Comparison of ENCODE assay signal across 11 cellular contexts in genomic region chr5:147688965-147689364, GRCh38.
DNase-seq lines count a peak whose midpoint lies in the region; ATAC-seq and TF ChIP-seq lines count a peak whose summit lies in the region.
"Had no signal": no experiment of that assay in that cellular context is flagged by ENCODE, and none has a peak within 500 bp of the region (broad histone marks: within the 10 kb centered on the region; RNA-seq: fewer than 3 reads in every experiment).

No MANE protein-coding gene starts in this region.

- no peaks in the 10 kb centered on the region for H3K9me3 ChIP-seq in BE2C
- no peaks in the 10 kb centered on the region for H3K9me3 ChIP-seq in adipocyte (ENCODE audit: control insufficient read depth, low read length)
- no peaks in the 10 kb centered on the region for H3K9me3 ChIP-seq in mucosa of descending colon
- H3K9me3 ChIP-seq: heart right ventricle had no signal

- no peaks in the 10 kb centered on the region for H3K36me3 ChIP-seq in BE2C
- H3K36me3 ChIP-seq in adipocyte (ENCODE audit: control insufficient read depth, insufficient read depth, low read length, severe bottlenecking) = no peaks in the 10 kb centered on the region
- H3K36me3 ChIP-seq in mucosa of descending colon (ENCODE audit: low read depth) = no peaks in the 10 kb centered on the region
- H3K36me3 ChIP-seq: heart right ventricle had no signal

- H3K9ac ChIP-seq in adipocyte (ENCODE audit: low read length) = peak overlapping the region; percentile 17

- DNase-seq in BE2C = peak; percentile 30
- DNase-seq in adipocyte (ENCODE audit: low read depth) = peak; percentile 50
- peak; percentile 27 for DNase-seq in fibroblast of villous mesenchyme (ENCODE audit: low read depth)
- DNase-seq in pons (ENCODE audit: low spot score) = peak; percentile 61
- DNase-seq in stimulated activated CD4-positive, alpha-beta T cell treated with anti-CD3 and anti-CD28 coated beads, Interleukin-4, amount 100 ng/mL, for 24 hours = no peak
- DNase-seq in mucosa of descending colon = no peak
- DNase-seq in stimulated activated CD4-positive, alpha-beta T cell treated with anti-CD3 and anti-CD28 coated beads, Interleukin-2, amount 100 ng/mL, for 24 hours = no peak
- DNase-seq in amniotic stem cell (lab: John Stamatoyannopoulos, UW) = no peak
- DNase-seq: activated B cell treated with CpG ODN at 0.5 μM for 24 hours, NCI-H2029 had no signal

- ATAC-seq in mucosa of descending colon = no peak

- H3K27me3 ChIP-seq in BE2C (no peaks in the 10 kb centered on the region), adipocyte (replicated peaks; ENCODE audit: control insufficient read depth, insufficient read depth, low read length) (no peaks in the 10 kb centered on the region)
- H3K27me3 ChIP-seq: heart right ventricle had no signal

- H3K4me1 ChIP-seq in BE2C (peaks cover 10% of the 10 kb centered on the region), adipocyte (ENCODE audit: control insufficient read depth, insufficient read depth, low read length) (peaks cover 42% of the 10 kb centered on the region), mucosa of descending colon (ENCODE audit: low read depth) (no peaks in the 10 kb centered on the region)

- intact Hi-C loops in mucosa of descending colon (cut with DNase I, micrococcal nuclease) = no loop called here

- H3K4me3 ChIP-seq in BE2C (ENCODE audit: low read depth, low read length) (no peak overlapping the region), adipocyte (ENCODE audit: low read length) (no peak overlapping the region), fibroblast of villous mesenchyme (ENCODE audit: low read depth, low read length) (no peak overlapping the region), mucosa of descending colon (no peak overlapping the region)
- H3K4me3 ChIP-seq: heart right ventricle had no signal

- no peak for TF ChIP-seq CTCF in BE2C (IDR thresholded peaks at IDR 0.05; ENCODE audit: low read depth, low read length)
- TF ChIP-seq CTCF in fibroblast of villous mesenchyme (IDR thresholded peaks at IDR 0.05; ENCODE audit: insufficient read depth, low read depth, low read length) = no peak
- TF ChIP-seq CTCF in mucosa of descending colon (IDR thresholded peaks at IDR 0.05) = no peak

Comparison
In these comparisons a context has a peak if more than half of its experiments do, and no peak if none do; other contexts are left out.
1. DNase-seq: peak in BE2C (single experiment), adipocyte (single experiment), fibroblast of villous mesenchyme (single experiment) and pons (single experiment); none in stimulated activated CD4-positive, alpha-beta T cell treated with anti-CD3 and anti-CD28 coated beads, Interleukin-4, amount 100 ng/mL, for 24 hours (single experiment), mucosa of descending colon (0 of 3), stimulated activated CD4-positive, alpha-beta T cell treated with anti-CD3 and anti-CD28 coated beads, Interleukin-2, amount 100 ng/mL, for 24 hours (0 of 2) and amniotic stem cell (single experiment).